In genomic region chr1:53316742-53317650, GRCh38 we compare ENCODE assay signal across 2 cellular contexts.
TF ChIP-seq lines count a peak whose summit lies in the region.

No MANE protein-coding gene starts in this region.

TF ChIP-seq in IMR-90, 13 proteins besides CTCF, POLR2A, EP300 and RAD21 (continued from another document):
- TF ChIP-seq USF2 (IDR thresholded peaks at IDR 0.05; ENCODE audit: low read depth, low read length) = no peak
- no peak for TF ChIP-seq NFE2L2 (IDR thresholded peaks at IDR 0.05; ENCODE audit: low read depth, low read length)
- TF ChIP-seq MAZ (IDR thresholded peaks at IDR 0.05; ENCODE audit: borderline replicate concordance, low read depth, low read length) = no peak
- no peak for TF ChIP-seq MAFK (IDR thresholded peaks at IDR 0.05; ENCODE audit: low read depth, low read length)
- TF ChIP-seq BHLHE40 (IDR thresholded peaks at IDR 0.05; ENCODE audit: low read depth, low read length) = no peak
- no peak for TF ChIP-seq CEBPB (IDR thresholded peaks at IDR 0.05; ENCODE audit: low read depth, low read length)

TF ChIP-seq in WTC11, 78 proteins besides CTCF, POLR2A, EP300 and RAD21:
- TF ChIP-seq PRDM15 (CRISPR knock-in tag; IDR thresholded peaks at IDR 0.05) (no peak), KAT7 (CRISPR knock-in tag; IDR thresholded peaks at IDR 0.05; ENCODE audit: borderline replicate concordance) (no peak), NR1H2 (CRISPR knock-in tag; IDR thresholded peaks at IDR 0.05) (no peak), SOX15 (CRISPR knock-in tag; IDR thresholded peaks at IDR 0.05) (no peak), ZBTB43 (CRISPR knock-in tag; IDR thresholded peaks at IDR 0.05) (no peak), RORB (CRISPR knock-in tag; IDR thresholded peaks at IDR 0.05) (no peak)
